ENCODE assay signal across 1 cellular context in the genomic region with DNA sequence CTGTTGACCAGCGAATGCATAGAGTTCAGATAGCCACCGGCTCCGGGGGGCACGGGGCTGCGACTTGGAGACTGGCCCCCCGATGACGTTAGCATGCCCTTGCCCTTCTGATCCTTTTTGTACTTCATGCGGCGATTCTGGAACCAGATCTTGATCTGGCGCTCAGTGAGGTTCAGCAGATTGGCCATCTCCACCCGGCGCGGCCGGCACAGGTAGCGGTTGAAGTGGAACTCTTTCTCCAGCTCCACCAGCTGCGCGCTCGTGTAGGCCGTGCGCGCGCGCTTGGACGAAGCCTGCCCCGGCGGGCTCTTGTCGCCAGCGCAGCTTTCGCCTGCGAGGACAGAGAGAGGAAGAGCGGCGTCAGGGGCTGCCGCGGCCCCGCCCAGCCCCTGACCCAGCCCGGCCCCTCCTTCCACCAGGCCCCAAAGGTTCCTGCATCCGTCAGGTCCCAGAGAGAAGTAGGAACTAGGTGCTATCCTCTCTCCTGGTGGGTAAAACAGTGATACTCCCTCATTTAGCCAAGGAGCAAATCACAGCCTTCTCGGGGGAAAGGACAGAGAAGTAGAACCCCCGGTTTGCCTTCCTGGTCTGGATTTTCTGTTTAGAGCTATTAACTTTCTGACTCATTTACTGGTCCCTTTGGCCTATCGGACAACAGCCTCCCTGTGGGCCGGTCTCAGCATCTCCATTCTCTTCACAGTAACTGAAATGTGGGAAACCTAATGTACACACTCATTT.
A peak's percentile ranks its signal among the peaks of the same experiment; 100 is the strongest.
TF ChIP-seq lines count a peak whose summit lies in the region.

No MANE protein-coding gene starts in this region.

TF ChIP-seq in IMR-90, 13 proteins besides CTCF, POLR2A, EP300 and RAD21:
- TF ChIP-seq NFE2L2 (IDR thresholded peaks at IDR 0.05; ENCODE audit: low read depth, low read length) (no peak), SMC3 (IDR thresholded peaks at IDR 0.05; ENCODE audit: low read depth, low read length) (no peak), FOS (IDR thresholded peaks at IDR 0.05; ENCODE audit: low read depth, low read length) (0 out of 2 replicates have a peak, but pooled peaks have one; percentile 22), MAZ (IDR thresholded peaks at IDR 0.05; ENCODE audit: borderline replicate concordance, low read depth, low read length) (no peak), BHLHE40 (IDR thresholded peaks at IDR 0.05; ENCODE audit: low read depth, low read length) (no peak), CEBPB (IDR thresholded peaks at IDR 0.05; ENCODE audit: low read depth, low read length) (no peak)
- TF ChIP-seq, protein P1, sequence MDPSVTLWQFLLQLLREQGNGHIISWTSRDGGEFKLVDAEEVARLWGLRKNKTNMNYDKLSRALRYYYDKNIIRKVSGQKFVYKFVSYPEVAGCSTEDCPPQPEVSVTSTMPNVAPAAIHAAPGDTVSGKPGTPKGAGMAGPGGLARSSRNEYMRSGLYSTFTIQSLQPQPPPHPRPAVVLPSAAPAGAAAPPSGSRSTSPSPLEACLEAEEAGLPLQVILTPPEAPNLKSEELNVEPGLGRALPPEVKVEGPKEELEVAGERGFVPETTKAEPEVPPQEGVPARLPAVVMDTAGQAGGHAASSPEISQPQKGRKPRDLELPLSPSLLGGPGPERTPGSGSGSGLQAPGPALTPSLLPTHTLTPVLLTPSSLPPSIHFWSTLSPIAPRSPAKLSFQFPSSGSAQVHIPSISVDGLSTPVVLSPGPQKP (IDR thresholded peaks at IDR 0.05; ENCODE audit: borderline replicate concordance, low read depth, low read length), result no peak
